In genomic region chrY:19056138-19056469, GRCh38 we compare ENCODE assay signal across 15 cellular contexts.
DNase-seq lines count a peak whose midpoint lies in the region; ATAC-seq lines count a peak whose summit lies in the region.
"Had no signal": no experiment of that assay in that cellular context is flagged by ENCODE, and none has a peak within 500 bp of the region (broad histone marks: within the 10 kb centered on the region; RNA-seq: fewer than 3 reads in every experiment).

No MANE protein-coding gene starts in this region.

- DNase-seq in Right ventricle myocardium superior (no peak), cardiac septum (ENCODE audit: low spot score) (no peak), epithelial cell of prostate (ENCODE audit: low read depth, low spot score) (no peak), left ventricle myocardium superior (no peak), GF-D8 (lab: John Stamatoyannopoulos, UW) (no peak), NCI-H748 (lab: John Stamatoyannopoulos, UW; ENCODE audit: unreplicated experiment) (no peak)
- no peak for DNase-seq in stimulated activated naive CD4-positive, alpha-beta T cell (lab: John Stamatoyannopoulos, UW)
- DNase-seq: 8988T; CD4-positive, alpha-beta memory T cell; DMS153; DMS79; GDM1 had no signal

- ATAC-seq in Right ventricle myocardium superior (ENCODE audit: poor library complexity) (peak; percentile 67), left ventricle myocardium superior (peak; percentile 82)
- ATAC-seq: GM23338 had no signal

- peak overlapping the region; percentile 73 for H3K27ac ChIP-seq in epithelial cell of prostate
- H3K27ac ChIP-seq: BLaER1, HL-60 had no signal

- intact Hi-C loops in Right ventricle myocardium superior (cut with DNase I) (no loop called here), cardiac septum (cut with DNase I) (no loop called here), left ventricle myocardium superior (cut with micrococcal nuclease) (no loop called here)
